In genomic region chr12:32548691-32549412, GRCh38 we compare ENCODE assay signal across 9 cellular contexts.
A peak's percentile ranks its signal among the peaks of the same experiment; 100 is the strongest.
DNase-seq lines count a peak whose midpoint lies in the region; ATAC-seq, FAIRE-seq and TF ChIP-seq lines count a peak whose summit lies in the region.
"Had no signal": no experiment of that assay in that cellular context is flagged by ENCODE, and none has a peak within 500 bp of the region (broad histone marks: within the 10 kb centered on the region; RNA-seq: fewer than 3 reads in every experiment).

No MANE protein-coding gene starts in this region.

- no peak overlapping the region for H3K4ac ChIP-seq in trophoblast cell (ENCODE audit: low read depth, low read length)

- H2BK12ac ChIP-seq in trophoblast cell (ENCODE audit: low read length), result no peak overlapping the region

- H3K4me1 ChIP-seq in liver (ENCODE audit: control insufficient read depth in 4 of 4, insufficient read depth in 4 of 4, low read length in 3 of 4) (peaks cover 12 to 48% (median 28%) of the 10 kb centered on the region in 4 donors), HepG2 (ENCODE audit: insufficient read depth, low read length) (peaks cover 34% of the 10 kb centered on the region), neuron (ENCODE audit: insufficient read depth, low read length) (peaks cover 23% of the 10 kb centered on the region), trophoblast cell (ENCODE audit: control insufficient read depth in 1 of 2, insufficient read depth in 2 of 2, low read length in 2 of 2) (peaks cover 0 to 3% of the 10 kb centered on the region in 2 experiments)

- FAIRE-seq in HepG2 (lab: Jason Lieb, UNC), result no peak

- H2AK5ac ChIP-seq in trophoblast cell (ENCODE audit: low read length), result no peak overlapping the region

- no peak for TF ChIP-seq POLR2A in HepG2 (IDR thresholded peaks at IDR 0.05; ENCODE audit: insufficient read depth in 1 of 2, low read depth in 2 of 2, low read length in 2 of 2)

- no peak overlapping the region for H3K23ac ChIP-seq in trophoblast cell (ENCODE audit: low read length)

- H3K79me1 ChIP-seq in trophoblast cell (ENCODE audit: low read length), result no peaks in the 10 kb centered on the region

- no peak overlapping the region for H3K4me2 ChIP-seq in HepG2 (ENCODE audit: low read depth, low read length)
- H3K4me2 ChIP-seq in trophoblast cell (ENCODE audit: low read length), result no peak overlapping the region

- ATAC-seq in HepG2, result no peak
- ATAC-seq in GM19328 (IDR thresholded peaks at IDR 0.05; ENCODE audit: unreplicated experiment), result no peak

- H3K27ac ChIP-seq in liver (ENCODE audit: low read depth in 1 of 2, low read length in 2 of 2) (peak overlapping the region; percentile 4 to 48), HepG2 (ENCODE audit: extremely low read length, insufficient read depth, low read length) (no peak overlapping the region), trophoblast cell (ENCODE audit: low read depth, low read length) (no peak overlapping the region)

- no peak overlapping the region for H3K4me3 ChIP-seq in liver (ENCODE audit: low read depth in 1 of 3, low read length in 3 of 3)
- H3K4me3 ChIP-seq in HepG2 (replicated peaks in 1 of 3; ENCODE audit: insufficient read depth in 1 of 3, low read depth in 2 of 3, low read length in 3 of 3), result no peak overlapping the region
- peak overlapping the region; percentile 17 for H3K4me3 ChIP-seq in neuron (ENCODE audit: low read length)
- no peak overlapping the region for H3K4me3 ChIP-seq in trophoblast cell (ENCODE audit: low read depth, low read length)

- no peak overlapping the region for H3K14ac ChIP-seq in trophoblast cell (ENCODE audit: low read length)

- H3K9me3 ChIP-seq in liver (ENCODE audit: control insufficient read depth in 4 of 4, low read length in 3 of 4), result no peaks in the 10 kb centered on the region
- H3K9me3 ChIP-seq in HepG2 (ENCODE audit: low read length), result no peaks in the 10 kb centered on the region
- H3K9me3 ChIP-seq in neuron (ENCODE audit: low read length), result peaks cover 5% of the 10 kb centered on the region
- no peaks in the 10 kb centered on the region for H3K9me3 ChIP-seq in trophoblast cell (ENCODE audit: insufficient read depth, low read depth, low read length)

- H4K20me1 ChIP-seq in HepG2 (ENCODE audit: insufficient read depth, low read length), result peaks cover 8% of the 10 kb centered on the region; the same call in 1 of the 2 replicates

- in situ Hi-C loops in HepG2 (cut with HindIII; ENCODE audit: extremely low pct_ligation_motif_present, low pct_unique_long_range_greater_than_20kb), result no loop called here
- in situ Hi-C loops in GM13977 (cut with MboI; ENCODE audit: low pct_unique_long_range_greater_than_20kb, low sequenced_read_pairs, unreplicated experiment), result no loop called here

- BruUV-seq in HepG2 (replicated peaks; lab: Mats Ljungman, UMichigan), result no TSS peak

- WGBS in liver, result 35% methylated on average over 8 of the region's 8 CpGs
- WGBS in HepG2 (ENCODE audit: low lambda C conversion rate), result 95% methylated on average over 8 of the region's 8 CpGs
- WGBS in trophoblast cell (ENCODE audit: extremely low coverage, insufficient coverage, insufficient read length), result no CpG with 5 or more reads among the region's 8 CpGs

- DNase-seq in HepG2 (ENCODE audit: low spot score), result no peak
- peak; percentile 42 for DNase-seq in fibroblast of peridontal ligament (ENCODE audit: extremely low read depth)
- DNase-seq in trophoblast cell, result no peak
- DNase-seq in kidney tubule cell (ENCODE audit: low spot score), result no peak
- no peak for DNase-seq in GM13977 (ENCODE audit: low spot score)
- DNase-seq: stimulated activated CD4-positive, alpha-beta T cell treated with anti-CD3 and anti-CD28 coated beads, Interleukin-15, amount 100 ng/mL, for 24 hours had no signal

- no peak overlapping the region for H2BK120ac ChIP-seq in trophoblast cell (ENCODE audit: insufficient read depth, low read length, poor library complexity)

- no peaks in the 10 kb centered on the region for H3K36me3 ChIP-seq in liver (ENCODE audit: control insufficient read depth in 4 of 4, insufficient read depth in 3 of 4, low read depth in 1 of 4, low read length in 3 of 4)
- H3K36me3 ChIP-seq in HepG2 (replicated peaks in 1 of 2; ENCODE audit: control insufficient read depth in 1 of 2, insufficient read depth in 2 of 2, low read length in 2 of 2), result no peaks in the 10 kb centered on the region
- H3K36me3 ChIP-seq in neuron (ENCODE audit: insufficient read depth, low read length), result no peaks in the 10 kb centered on the region
- no peaks in the 10 kb centered on the region for H3K36me3 ChIP-seq in trophoblast cell (ENCODE audit: control insufficient read depth in 1 of 2, insufficient read depth in 2 of 2, low read length in 2 of 2)

- intact Hi-C loops in HepG2 (cut with micrococcal nuclease; ENCODE audit: unreplicated experiment), result no loop called here

- H3K9ac ChIP-seq in liver (ENCODE audit: low read depth in 1 of 2, low read length in 2 of 2), result no peak overlapping the region
- H3K9ac ChIP-seq in HepG2 (ENCODE audit: insufficient read depth, low read depth, low read length), result no peak overlapping the region
- no peak overlapping the region for H3K9ac ChIP-seq in trophoblast cell (ENCODE audit: low read length)

- POLR2A ChIA-PET in HepG2 (lab: Yijun Ruan, JAX), result no interaction called here

- H3K27me3 ChIP-seq in liver (ENCODE audit: control insufficient read depth in 4 of 4, insufficient read depth in 4 of 4, low read length in 3 of 4), result no peaks in the 10 kb centered on the region
- no peaks in the 10 kb centered on the region for H3K27me3 ChIP-seq in HepG2 (ENCODE audit: control insufficient read depth in 1 of 2, insufficient read depth in 2 of 2, low read length in 2 of 2)
- H3K27me3 ChIP-seq in neuron (ENCODE audit: insufficient read depth, low read length), result no peaks in the 10 kb centered on the region
- no peaks in the 10 kb centered on the region for H3K27me3 ChIP-seq in trophoblast cell (ENCODE audit: insufficient read depth, low read length)

- H3K18ac ChIP-seq in trophoblast cell (ENCODE audit: low read length), result no peak overlapping the region

- no peak overlapping the region for H4K8ac ChIP-seq in trophoblast cell (ENCODE audit: low read depth, low read length)

- H2BK5ac ChIP-seq in trophoblast cell (ENCODE audit: low read depth, low read length, poor library complexity), result no peak overlapping the region

- CTCF ChIA-PET in HepG2 (lab: Yijun Ruan, JAX; ENCODE audit: low intra/inter-chr PET ratio, low total read pairs), result no interaction called here

- H4K91ac ChIP-seq in trophoblast cell (ENCODE audit: low read depth, low read length), result no peak overlapping the region

- TF ChIP-seq EP300 in HepG2 (IDR thresholded peaks at IDR 0.05; ENCODE audit: low read depth in 2 of 2, low read length in 2 of 2), result no peak
- no peak for TF ChIP-seq EP300 in HepG2 (CRISPR knock-in tag; IDR thresholded peaks at IDR 0.05; ENCODE audit: borderline replicate concordance)

- TF ChIP-seq CTCF in liver (IDR thresholded peaks at IDR 0.05; ENCODE audit: low read depth, low read length, missing input control), result no peak
- TF ChIP-seq CTCF in HepG2 (CRISPR knock-in tag; IDR thresholded peaks at IDR 0.05), result no peak
- TF ChIP-seq CTCF in GM13977 (IDR thresholded peaks at IDR 0.05; ENCODE audit: extremely low read depth, insufficient read depth, missing control alignments), result no peak

- H4K12ac ChIP-seq in trophoblast cell (ENCODE audit: low read depth, low read length), result no peak overlapping the region

- H3K79me2 ChIP-seq in HepG2 (ENCODE audit: insufficient read depth, low read length) (peaks cover 56% of the 10 kb centered on the region), trophoblast cell (ENCODE audit: control insufficient read depth, insufficient read depth, low read length, poor library complexity) (no peaks in the 10 kb centered on the region)

- TF ChIP-seq RAD21 in liver (IDR thresholded peaks at IDR 0.05), result peak in 1 of 2 donors; percentile 9
- no peak for TF ChIP-seq RAD21 in HepG2 (CRISPR knock-in tag; IDR thresholded peaks at IDR 0.05)

- H2AFZ ChIP-seq in HepG2 (ENCODE audit: low read length) (no peak overlapping the region), neuron (ENCODE audit: low read depth, low read length) (no peak overlapping the region), trophoblast cell (ENCODE audit: insufficient read depth, low read length, poor library complexity) (no peak overlapping the region)

TF ChIP-seq in liver, 16 proteins besides CTCF, POLR2A, EP300 and RAD21 (continues in another document):
- TF ChIP-seq ATF3 (IDR thresholded peaks at IDR 0.05) (no peak), FOXA2 (IDR thresholded peaks at IDR 0.05) (no peak), GABPA (IDR thresholded peaks at IDR 0.05 in 1 of 2, conservative IDR thresholded peaks at IDR 0.05 in 1 of 2) (no peak), YY1 (IDR thresholded peaks at IDR 0.05) (peak; percentile 56), SP1 (IDR thresholded peaks at IDR 0.05) (peak; percentile 58), EGR1 (IDR thresholded peaks at IDR 0.05; ENCODE audit: low read depth in 2 of 2) (no peak), HNF4A (conservative IDR thresholded peaks at IDR 0.05) (peak; percentile 94), TAF1 (conservative IDR thresholded peaks at IDR 0.05) (no peak), JUND (IDR thresholded peaks at IDR 0.05) (peak in 1 of 2 donors; percentile 65)

TF ChIP-seq in HepG2, 621 proteins besides CTCF, POLR2A, EP300 and RAD21 (continues in another document):
- TF ChIP-seq SKI (IDR thresholded peaks at IDR 0.05; ENCODE audit: partially characterized antibody) (no peak), ZBTB46 (CRISPR knock-in tag; IDR thresholded peaks at IDR 0.05; ENCODE audit: borderline replicate concordance) (no peak), ZMAT3 (CRISPR knock-in tag; conservative IDR thresholded peaks at IDR 0.05) (no peak), JARID2 (CRISPR knock-in tag; IDR thresholded peaks at IDR 0.05; ENCODE audit: insufficient replicate concordance) (no peak), JUND (CRISPR knock-in tag; IDR thresholded peaks at IDR 0.05) (no peak), PHF21A (CRISPR knock-in tag; IDR thresholded peaks at IDR 0.05) (no peak), ZNF431 (CRISPR knock-in tag; IDR thresholded peaks at IDR 0.05; ENCODE audit: borderline replicate concordance, low read depth) (no peak), ZNF460 (CRISPR knock-in tag; IDR thresholded peaks at IDR 0.05; ENCODE audit: borderline replicate concordance) (no peak), ZNF329 (CRISPR knock-in tag; IDR thresholded peaks at IDR 0.05; ENCODE audit: low read depth) (no peak)

Comparison
In these comparisons a context has a peak if more than half of its experiments do, and no peak if none do; other contexts are left out.
1. H3K27ac ChIP-seq: peak in liver (2 of 2); none in HepG2 (single experiment) and trophoblast cell (single experiment).